1 cellular context compared by ENCODE assay signal in genomic region chr11:57513446-57513795, GRCh38.
A peak's percentile ranks its signal among the peaks of the same experiment; 100 is the strongest.
TF ChIP-seq lines count a peak whose summit lies in the region.

No MANE protein-coding gene starts in this region.

TF ChIP-seq in K562, 482 proteins besides CTCF, POLR2A, EP300 and RAD21:
- TF ChIP-seq SMARCE1 (IDR thresholded peaks at IDR 0.05): no peak
- TF ChIP-seq ZNF12 (CRISPR knock-in tag; IDR thresholded peaks at IDR 0.05): 0 out of 2 replicates have a peak, but pooled peaks have one; percentile 53
